ENCODE assay signal across 17 cellular contexts in the genomic region with DNA sequence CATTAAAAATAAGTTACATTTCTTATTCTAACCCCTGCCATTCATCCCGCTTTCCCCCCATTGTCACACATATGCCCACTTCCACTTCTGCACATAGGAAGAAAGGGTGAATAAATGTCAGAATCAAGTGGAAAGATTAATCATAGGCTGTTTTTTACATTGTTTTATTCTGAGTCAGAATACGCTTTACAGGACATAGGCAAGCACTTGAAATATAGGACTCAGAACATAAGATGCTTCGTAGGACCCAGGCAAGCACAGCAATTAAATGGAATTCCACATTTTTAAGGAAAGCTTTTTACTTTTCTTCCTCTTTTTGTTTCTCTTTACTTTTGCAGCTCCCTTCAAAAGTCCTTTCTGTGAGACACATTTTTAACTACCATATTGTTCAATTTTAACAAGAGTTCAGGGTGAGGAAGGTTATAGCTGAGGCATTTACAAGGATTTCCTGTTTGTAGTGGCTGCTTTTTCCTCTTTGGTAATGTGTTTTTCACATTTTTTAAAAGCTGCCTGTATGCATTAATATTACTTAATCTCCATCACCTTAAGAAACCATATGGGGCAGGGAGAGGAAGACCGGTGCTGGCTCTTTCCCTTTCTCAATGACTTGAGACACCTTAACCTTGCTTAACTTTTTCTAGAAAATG.
DNase-seq lines count a peak whose midpoint lies in the region; ATAC-seq and TF ChIP-seq lines count a peak whose summit lies in the region.
"Had no signal": no experiment of that assay in that cellular context is flagged by ENCODE, and none has a peak within 500 bp of the region (broad histone marks: within the 10 kb centered on the region; RNA-seq: fewer than 3 reads in every experiment).

No MANE protein-coding gene starts in this region.

- peak overlapping the region in 8 of 10 donors; percentile 22 to 75 (median 38) for H3K27ac ChIP-seq in heart right ventricle
- peak overlapping the region in 1 of 2 donors; percentile 8 for H3K27ac ChIP-seq in right atrium auricular region
- peak overlapping the region; percentile 23 for H3K27ac ChIP-seq in urinary bladder (ENCODE audit: low read depth)
- H3K27ac ChIP-seq: KMS-11 had no signal

- DNase-seq in heart right ventricle (no peak), right atrium auricular region (ENCODE audit: low spot score) (no peak), iris pigment epithelial cell (ENCODE audit: low read depth) (peak; percentile 67), COR-L47 (lab: John Stamatoyannopoulos, UW) (no peak), AG20443 (ENCODE audit: low spot score) (no peak)
- DNase-seq: activated CD4-positive, alpha-beta T cell treated with anti-CD3 and anti-CD28 coated beads, Interleukin-2, amount 50 U/mL, for 4 hours; aorta; naive thymus-derived CD8-positive, alpha-beta T cell; NCI-H1694; stimulated activated naive B cell treated with anti-CD40 and anti-IgM and Interleukin-4, amounts not matched to agents 10 μg/mL and 1 μg/mL and 100 μg/mL, for 72 hours; T1000 had no signal

- H3K9me3 ChIP-seq in heart right ventricle = peaks cover 0 to 17% (median 0%) of the 10 kb centered on the region in 11 donors
- H3K9me3 ChIP-seq in right atrium auricular region = no peaks in the 10 kb centered on the region
- H3K9me3 ChIP-seq: right lobe of liver had no signal

- intact Hi-C loops in heart right ventricle (cut with DNase I) = no loop called here

- ATAC-seq in heart right ventricle = peak in 4 of 8 donors; percentile 30 to 38 (median 34)
- ATAC-seq in SK-N-SH treated with all-trans-retinoic acid at 6 μM for 48 hours = peak; percentile 83
- ATAC-seq in GM21737 (IDR thresholded peaks at IDR 0.05; ENCODE audit: unreplicated experiment) = no peak
- ATAC-seq: naive thymus-derived CD8-positive, alpha-beta T cell; Right ventricle myocardium inferior; stimulated activated naive B cell treated with anti-CD40 and anti-IgM and Interleukin-4, amounts not matched to agents 10 μg/mL and 1 μg/mL and 100 μg/mL, for 72 hours had no signal

- H3K4me3 ChIP-seq in heart right ventricle = no peak overlapping the region
- no peak overlapping the region for H3K4me3 ChIP-seq in right atrium auricular region
- no peak overlapping the region for H3K4me3 ChIP-seq in urinary bladder (ENCODE audit: low read depth, low read length)
- H3K4me3 ChIP-seq: right lobe of liver had no signal

- 66 to 69% methylated on average over 4 of the region's 4 CpGs for WGBS in heart right ventricle, 2 donors
- WGBS in urinary bladder = 67% methylated on average over 4 of the region's 4 CpGs

- peaks cover 4 to 33% (median 27%) of the 10 kb centered on the region in 9 donors for H3K4me1 ChIP-seq in heart right ventricle
- H3K4me1 ChIP-seq in right atrium auricular region = peaks cover 0 to 26% of the 10 kb centered on the region in 2 donors
- no peaks in the 10 kb centered on the region for H3K4me1 ChIP-seq in urinary bladder (ENCODE audit: insufficient read depth)

- H3K27me3 ChIP-seq in heart right ventricle (no peaks in the 10 kb centered on the region), right atrium auricular region (no peaks in the 10 kb centered on the region)
- H3K27me3 ChIP-seq: right lobe of liver had no signal

- H3K36me3 ChIP-seq in heart right ventricle (no peaks in the 10 kb centered on the region), right atrium auricular region (no peaks in the 10 kb centered on the region), urinary bladder (ENCODE audit: insufficient read depth) (no peaks in the 10 kb centered on the region)
- H3K36me3 ChIP-seq: right lobe of liver had no signal

- TF ChIP-seq CTCF in heart right ventricle (IDR thresholded peaks at IDR 0.05) = no peak
- no peak for TF ChIP-seq CTCF in right atrium auricular region (IDR thresholded peaks at IDR 0.05)

TF ChIP-seq in SK-N-SH treated with all-trans-retinoic acid at 6 μM for 48 hours, 23 proteins besides CTCF, POLR2A, EP300 and RAD21:
- TF ChIP-seq, protein P1, sequence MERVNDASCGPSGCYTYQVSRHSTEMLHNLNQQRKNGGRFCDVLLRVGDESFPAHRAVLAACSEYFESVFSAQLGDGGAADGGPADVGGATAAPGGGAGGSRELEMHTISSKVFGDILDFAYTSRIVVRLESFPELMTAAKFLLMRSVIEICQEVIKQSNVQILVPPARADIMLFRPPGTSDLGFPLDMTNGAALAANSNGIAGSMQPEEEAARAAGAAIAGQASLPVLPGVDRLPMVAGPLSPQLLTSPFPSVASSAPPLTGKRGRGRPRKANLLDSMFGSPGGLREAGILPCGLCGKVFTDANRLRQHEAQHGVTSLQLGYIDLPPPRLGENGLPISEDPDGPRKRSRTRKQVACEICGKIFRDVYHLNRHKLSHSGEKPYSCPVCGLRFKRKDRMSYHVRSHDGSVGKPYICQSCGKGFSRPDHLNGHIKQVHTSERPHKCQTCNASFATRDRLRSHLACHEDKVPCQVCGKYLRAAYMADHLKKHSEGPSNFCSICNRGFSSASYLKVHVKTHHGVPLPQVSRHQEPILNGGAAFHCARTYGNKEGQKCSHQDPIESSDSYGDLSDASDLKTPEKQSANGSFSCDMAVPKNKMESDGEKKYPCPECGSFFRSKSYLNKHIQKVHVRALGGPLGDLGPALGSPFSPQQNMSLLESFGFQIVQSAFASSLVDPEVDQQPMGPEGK (CRISPR knock-in tag; IDR thresholded peaks at IDR 0.05; ENCODE audit: borderline replicate concordance) = no peak
- TF ChIP-seq GLIS3 (CRISPR knock-in tag; IDR thresholded peaks at IDR 0.05) (no peak), ZFP3 (CRISPR knock-in tag; IDR thresholded peaks at IDR 0.05) (no peak), TCF4 (CRISPR knock-in tag; IDR thresholded peaks at IDR 0.05; ENCODE audit: borderline replicate concordance) (no peak), ZFP30 (CRISPR knock-in tag; IDR thresholded peaks at IDR 0.05) (no peak), CSDC2 (CRISPR knock-in tag; IDR thresholded peaks at IDR 0.05) (no peak), OSR1 (CRISPR knock-in tag; IDR thresholded peaks at IDR 0.05) (no peak), ARNTL (CRISPR knock-in tag; IDR thresholded peaks at IDR 0.05; ENCODE audit: borderline replicate concordance, low read depth) (no peak), RARB (CRISPR knock-in tag; IDR thresholded peaks at IDR 0.05) (no peak), SNAI2 (CRISPR knock-in tag; IDR thresholded peaks at IDR 0.05) (no peak), ISL1 (CRISPR knock-in tag; IDR thresholded peaks at IDR 0.05) (no peak), TOX (CRISPR knock-in tag; IDR thresholded peaks at IDR 0.05; ENCODE audit: borderline replicate concordance) (no peak), ZNF8 (CRISPR knock-in tag; IDR thresholded peaks at IDR 0.05) (no peak), ESRRG (CRISPR knock-in tag; IDR thresholded peaks at IDR 0.05) (no peak), ZNF70 (CRISPR knock-in tag; IDR thresholded peaks at IDR 0.05) (no peak)
- TF ChIP-seq, protein P2, sequence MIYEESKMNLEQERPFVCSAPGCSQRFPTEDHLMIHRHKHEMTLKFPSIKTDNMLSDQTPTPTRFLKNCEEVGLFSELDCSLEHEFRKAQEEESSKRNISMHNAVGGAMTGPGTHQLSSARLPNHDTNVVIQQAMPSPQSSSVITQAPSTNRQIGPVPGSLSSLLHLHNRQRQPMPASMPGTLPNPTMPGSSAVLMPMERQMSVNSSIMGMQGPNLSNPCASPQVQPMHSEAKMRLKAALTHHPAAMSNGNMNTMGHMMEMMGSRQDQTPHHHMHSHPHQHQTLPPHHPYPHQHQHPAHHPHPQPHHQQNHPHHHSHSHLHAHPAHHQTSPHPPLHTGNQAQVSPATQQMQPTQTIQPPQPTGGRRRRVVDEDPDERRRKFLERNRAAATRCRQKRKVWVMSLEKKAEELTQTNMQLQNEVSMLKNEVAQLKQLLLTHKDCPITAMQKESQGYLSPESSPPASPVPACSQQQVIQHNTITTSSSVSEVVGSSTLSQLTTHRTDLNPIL (CRISPR knock-in tag; IDR thresholded peaks at IDR 0.05; ENCODE audit: low read depth) = no peak
- TF ChIP-seq, protein P3, sequence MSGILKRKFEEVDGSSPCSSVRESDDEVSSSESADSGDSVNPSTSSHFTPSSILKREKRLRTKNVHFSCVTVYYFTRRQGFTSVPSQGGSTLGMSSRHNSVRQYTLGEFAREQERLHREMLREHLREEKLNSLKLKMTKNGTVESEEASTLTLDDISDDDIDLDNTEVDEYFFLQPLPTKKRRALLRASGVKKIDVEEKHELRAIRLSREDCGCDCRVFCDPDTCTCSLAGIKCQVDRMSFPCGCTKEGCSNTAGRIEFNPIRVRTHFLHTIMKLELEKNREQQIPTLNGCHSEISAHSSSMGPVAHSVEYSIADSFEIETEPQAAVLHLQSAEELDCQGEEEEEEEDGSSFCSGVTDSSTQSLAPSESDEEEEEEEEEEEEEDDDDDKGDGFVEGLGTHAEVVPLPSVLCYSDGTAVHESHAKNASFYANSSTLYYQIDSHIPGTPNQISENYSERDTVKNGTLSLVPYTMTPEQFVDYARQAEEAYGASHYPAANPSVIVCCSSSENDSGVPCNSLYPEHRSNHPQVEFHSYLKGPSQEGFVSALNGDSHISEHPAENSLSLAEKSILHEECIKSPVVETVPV (CRISPR knock-in tag; IDR thresholded peaks at IDR 0.05) = no peak
- TF ChIP-seq, protein P4, sequence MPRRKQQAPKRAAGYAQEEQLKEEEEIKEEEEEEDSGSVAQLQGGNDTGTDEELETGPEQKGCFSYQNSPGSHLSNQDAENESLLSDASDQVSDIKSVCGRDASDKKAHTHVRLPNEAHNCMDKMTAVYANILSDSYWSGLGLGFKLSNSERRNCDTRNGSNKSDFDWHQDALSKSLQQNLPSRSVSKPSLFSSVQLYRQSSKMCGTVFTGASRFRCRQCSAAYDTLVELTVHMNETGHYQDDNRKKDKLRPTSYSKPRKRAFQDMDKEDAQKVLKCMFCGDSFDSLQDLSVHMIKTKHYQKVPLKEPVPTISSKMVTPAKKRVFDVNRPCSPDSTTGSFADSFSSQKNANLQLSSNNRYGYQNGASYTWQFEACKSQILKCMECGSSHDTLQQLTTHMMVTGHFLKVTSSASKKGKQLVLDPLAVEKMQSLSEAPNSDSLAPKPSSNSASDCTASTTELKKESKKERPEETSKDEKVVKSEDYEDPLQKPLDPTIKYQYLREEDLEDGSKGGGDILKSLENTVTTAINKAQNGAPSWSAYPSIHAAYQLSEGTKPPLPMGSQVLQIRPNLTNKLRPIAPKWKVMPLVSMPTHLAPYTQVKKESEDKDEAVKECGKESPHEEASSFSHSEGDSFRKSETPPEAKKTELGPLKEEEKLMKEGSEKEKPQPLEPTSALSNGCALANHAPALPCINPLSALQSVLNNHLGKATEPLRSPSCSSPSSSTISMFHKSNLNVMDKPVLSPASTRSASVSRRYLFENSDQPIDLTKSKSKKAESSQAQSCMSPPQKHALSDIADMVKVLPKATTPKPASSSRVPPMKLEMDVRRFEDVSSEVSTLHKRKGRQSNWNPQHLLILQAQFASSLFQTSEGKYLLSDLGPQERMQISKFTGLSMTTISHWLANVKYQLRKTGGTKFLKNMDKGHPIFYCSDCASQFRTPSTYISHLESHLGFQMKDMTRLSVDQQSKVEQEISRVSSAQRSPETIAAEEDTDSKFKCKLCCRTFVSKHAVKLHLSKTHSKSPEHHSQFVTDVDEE (CRISPR knock-in tag; IDR thresholded peaks at IDR 0.05) = no peak
